ENCODE assay signal across 26 cellular contexts in the genomic region with DNA sequence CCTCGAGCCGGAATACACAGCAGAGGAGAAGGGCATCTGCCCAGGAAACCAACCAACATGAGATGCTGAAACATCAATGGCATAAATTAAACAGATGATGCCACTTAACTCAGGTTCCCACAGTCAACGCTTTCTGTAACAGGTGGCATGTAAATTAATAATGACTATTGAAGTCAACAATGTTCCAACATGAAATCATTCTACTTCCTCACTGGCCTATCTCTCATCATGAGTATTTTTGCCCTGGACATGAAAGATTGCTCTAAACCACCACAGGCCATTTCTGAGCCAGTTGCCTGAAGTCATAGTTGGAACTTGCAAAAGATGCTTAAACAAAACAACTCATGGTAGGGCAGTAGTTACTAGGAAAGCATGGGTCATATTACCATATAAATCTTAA.
DNase-seq lines count a peak whose midpoint lies in the region; ATAC-seq and TF ChIP-seq lines count a peak whose summit lies in the region.
"Had no signal": no experiment of that assay in that cellular context is flagged by ENCODE, and none has a peak within 500 bp of the region (broad histone marks: within the 10 kb centered on the region; RNA-seq: fewer than 3 reads in every experiment).

No MANE protein-coding gene starts in this region.

- CTCF ChIA-PET in AG04450 (lab: Charles Lee) (no interaction called here), BJ (lab: Yijun Ruan, JAX) (no interaction called here)

- H3K4me1 ChIP-seq in foreskin keratinocyte, result no peaks in the 10 kb centered on the region
- H3K4me1 ChIP-seq: adrenal gland, breast epithelium, colonic mucosa, esophagus squamous epithelium, heart right ventricle had no signal

- POLR2A ChIA-PET in AG04450 (lab: Yijun Ruan, JAX), result no interaction called here
- POLR2A ChIA-PET in BJ (lab: Charles Lee), result no interaction called here

- no peak for ATAC-seq in foreskin keratinocyte
- no peak for ATAC-seq in GM21529 (IDR thresholded peaks at IDR 0.05; ENCODE audit: unreplicated experiment)
- ATAC-seq: activated CD4-positive, alpha-beta T cell treated with anti-CD3 and anti-CD28 coated beads for 36 hours; activated T-cell treated with anti-CD3 and anti-CD28 coated beads, Interleukin-2, amount 50 U/mL, for 4 hours; K562; left lobe of liver; natural killer cell; stimulated activated memory B cell treated with anti-CD40 and anti-IgM and Interleukin-4, amounts not matched to agents 10 μg/mL and 1 μg/mL and 100 μg/mL, for 72 hours had no signal

- no peaks in the 10 kb centered on the region for H3K36me3 ChIP-seq in BJ (ENCODE audit: control insufficient read depth, insufficient read depth, low read length)
- H3K36me3 ChIP-seq: adrenal gland, breast epithelium, colonic mucosa, esophagus squamous epithelium, heart right ventricle had no signal

- TF ChIP-seq CTCF in AG04450 (IDR thresholded peaks at IDR 0.05; ENCODE audit: low read depth, low read length) (no peak), BJ (IDR thresholded peaks at IDR 0.05; ENCODE audit: insufficient read depth, low read depth, low read length) (no peak), foreskin keratinocyte (conservative IDR thresholded peaks at IDR 0.05) (no peak)

- H3K27ac ChIP-seq in AG04450 (ENCODE audit: low read depth, low read length), result peak overlapping the region; percentile 12
- H3K27ac ChIP-seq in foreskin keratinocyte, result no peak overlapping the region
- H3K27ac ChIP-seq: adrenal gland, breast epithelium, colonic mucosa, esophagus squamous epithelium, SK-N-MC had no signal

- H3K27me3 ChIP-seq in AG04450 (ENCODE audit: control insufficient read depth, insufficient read depth, low read length) (no peaks in the 10 kb centered on the region), BJ (ENCODE audit: control insufficient read depth, insufficient read depth, low read length) (no peaks in the 10 kb centered on the region), foreskin keratinocyte (no peaks in the 10 kb centered on the region)
- H3K27me3 ChIP-seq: adrenal gland, breast epithelium, colonic mucosa, heart right ventricle had no signal

- H3K4me3 ChIP-seq in AG04450 (ENCODE audit: low read depth, low read length), result no peak overlapping the region
- H3K4me3 ChIP-seq in BJ (ENCODE audit: low read depth, low read length), result no peak overlapping the region
- H3K4me3 ChIP-seq: adrenal gland, breast epithelium, colonic mucosa, esophagus squamous epithelium, heart right ventricle, K562, SK-N-MC, smooth muscle cell had no signal

- peak; percentile 20 for DNase-seq in AG04450 (ENCODE audit: low read depth, low spot score)
- DNase-seq in BJ (ENCODE audit: low read depth), result peak; percentile 13
- DNase-seq in amniotic epithelial cell (ENCODE audit: low read depth), result peak; percentile 22
- DNase-seq in foreskin keratinocyte, result peak; percentile 19 to 34
- no peak for DNase-seq in effector CD4-positive, alpha-beta T cell
- DNase-seq in activated CD4-positive, alpha-beta T cell treated with anti-CD3 and anti-CD28 coated beads, Interleukin-2, amount 50 U/mL, for 1 hour, result no peak
- DNase-seq: activated CD4-positive, alpha-beta T cell treated with anti-CD3 and anti-CD28 coated beads for 36 hours; activated naive CD4-positive, alpha-beta T cell; activated T-cell treated with anti-CD3 and anti-CD28 coated beads, Interleukin-2, amount 50 U/mL, for 4 hours; adrenal gland; CD4-positive, alpha-beta memory T cell; colonic mucosa; esophagus squamous epithelium; heart right ventricle; natural killer cell; NCI-H1436 treated with DMSO at 0.1 percent for 48 hours; NCI-H82; retina; stimulated activated CD4-positive, alpha-beta T cell treated with anti-CD3 and anti-CD28 coated beads, Interleukin-4, amount 100 ng/mL, for 1 hour had no signal

- no peaks in the 10 kb centered on the region; the same call in 1 of the 2 replicates for H3K9me3 ChIP-seq in AG04450 (ENCODE audit: control insufficient read depth, insufficient read depth, low read length)
- H3K9me3 ChIP-seq: adrenal gland, breast epithelium, colonic mucosa, esophagus squamous epithelium, heart right ventricle had no signal

Comparison
In these comparisons a context has a peak if more than half of its experiments do, and no peak if none do; other contexts are left out.
1. DNase-seq: peak in AG04450 (single experiment), BJ (single experiment), amniotic epithelial cell (single experiment) and foreskin keratinocyte (2 of 2); none in effector CD4-positive, alpha-beta T cell (single experiment) and activated CD4-positive, alpha-beta T cell treated with anti-CD3 and anti-CD28 coated beads, Interleukin-2, amount 50 U/mL, for 1 hour (single experiment).